In genomic region chr13:113178896-113179167, GRCh38 we compare ENCODE assay signal across 1 cellular context.
TF ChIP-seq lines count a peak whose summit lies in the region.

No MANE protein-coding gene starts in this region.

TF ChIP-seq in SK-N-SH, 30 proteins besides CTCF, POLR2A, EP300 and RAD21:
- TF ChIP-seq ZBTB33 (IDR thresholded peaks at IDR 0.05; ENCODE audit: borderline replicate concordance, low read depth) (no peak), TCF12 (IDR thresholded peaks at IDR 0.05) (peak; percentile 27; the same call in 1 of the 2 replicates)
